ENCODE assay signal across 1 cellular context in genomic region chr17:15232517-15232915, GRCh38.
TF ChIP-seq lines count a peak whose summit lies in the region.

No MANE protein-coding gene starts in this region.

TF ChIP-seq in GM23338, 12 proteins besides CTCF, POLR2A, EP300 and RAD21 (continued from another document):
- TF ChIP-seq ZNF462 (CRISPR knock-in tag; IDR thresholded peaks at IDR 0.05) = no peak
- TF ChIP-seq REST (IDR thresholded peaks at IDR 0.05; ENCODE audit: unreplicated experiment) = no peak
- TF ChIP-seq EZH2phosphoT487 (IDR thresholded peaks at IDR 0.05; ENCODE audit: unreplicated experiment) = no peak
- TF ChIP-seq ETS1 (IDR thresholded peaks at IDR 0.05) = no peak
